In the genomic region with DNA sequence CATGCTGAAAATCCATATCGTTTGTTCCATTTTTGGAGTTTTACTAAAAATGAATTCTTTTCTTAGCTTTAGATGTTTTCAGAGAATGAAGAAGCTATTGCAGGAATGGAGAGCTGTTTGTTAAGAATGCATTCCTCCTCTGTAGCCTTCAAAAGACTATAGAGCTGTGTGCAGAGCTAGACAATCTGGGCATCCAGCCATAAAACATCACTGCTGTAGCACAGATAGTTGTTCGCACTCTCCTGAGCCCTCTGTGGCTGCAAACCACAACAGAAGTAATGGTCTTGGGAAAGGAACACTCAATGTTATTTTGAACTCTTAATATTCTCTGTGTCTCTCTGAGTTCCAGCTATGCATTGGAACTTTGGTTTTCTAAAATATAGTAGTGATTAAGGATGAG, we compare ENCODE assay signal across 7 cellular contexts. TPM values are rescaled to one million over a fixed set of nuclear protein-coding genes. Genes with fewer than 3 reads are reported as not detected.
DNase-seq lines count a peak whose midpoint lies in the region; ATAC-seq, FAIRE-seq and TF ChIP-seq lines count a peak whose summit lies in the region.

No MANE protein-coding gene starts in this region.

- no peak overlapping the region for H3K4me3 Mint-ChIP-seq in activated naive CD8-positive, alpha-beta T cell treated with anti-CD3 and anti-CD28 coated beads, Interleukin-2, amount 50 U/mL, for 24 hours

- peaks cover 77% of the 10 kb centered on the region for H3K4me1 Mint-ChIP-seq in activated naive CD8-positive, alpha-beta T cell treated with anti-CD3 and anti-CD28 coated beads, Interleukin-2, amount 50 U/mL, for 24 hours

- ATAC-seq in activated naive CD8-positive, alpha-beta T cell treated with anti-CD3 and anti-CD28 coated beads, Interleukin-2, amount 50 U/mL, for 24 hours: peak; percentile 21

- H3K27ac ChIP-seq in hepatocyte: no peak overlapping the region

- H3K36me3 Mint-ChIP-seq in activated naive CD8-positive, alpha-beta T cell treated with anti-CD3 and anti-CD28 coated beads, Interleukin-2, amount 50 U/mL, for 24 hours (ENCODE audit: low read depth): no peaks in the 10 kb centered on the region

- peaks cover 9% of the 10 kb centered on the region for H3K4me1 ChIP-seq in hepatocyte (ENCODE audit: insufficient read depth)

- H3K27ac Mint-ChIP-seq in activated naive CD8-positive, alpha-beta T cell treated with anti-CD3 and anti-CD28 coated beads, Interleukin-2, amount 50 U/mL, for 24 hours: no peak overlapping the region

- no peak for TF ChIP-seq CTCF in hepatocyte (IDR thresholded peaks at IDR 0.05; ENCODE audit: poor library complexity)

- H4K20me1 ChIP-seq in hepatocyte (ENCODE audit: insufficient read depth, poor library complexity, severe bottlenecking): peaks cover 75% of the 10 kb centered on the region

- H3K9me3 ChIP-seq in hepatocyte (ENCODE audit: low read depth): no peaks in the 10 kb centered on the region

- no peak for DNase-seq in GM12891 (ENCODE audit: insufficient read length, low spot score)
- peak; percentile 84 for DNase-seq in NCI-H226
- no peak for DNase-seq in activated naive CD8-positive, alpha-beta T cell treated with anti-CD3 and anti-CD28 coated beads, Interleukin-2, amount 50 U/mL, for 24 hours
- peak; percentile 80 for DNase-seq in hepatocyte (ENCODE audit: low spot score)
- peak; percentile 62 for DNase-seq in urothelium cell line (ENCODE audit: low spot score)
- DNase-seq in HK-2 (ENCODE audit: unreplicated experiment): no peak
- DNase-seq in islet precursor cell: no peak

- H3K4me2 ChIP-seq in hepatocyte: no peak overlapping the region

- peaks cover 90% of the 10 kb centered on the region for H3K79me2 ChIP-seq in hepatocyte

- H3K9me3 Mint-ChIP-seq in activated naive CD8-positive, alpha-beta T cell treated with anti-CD3 and anti-CD28 coated beads, Interleukin-2, amount 50 U/mL, for 24 hours: no peaks in the 10 kb centered on the region

- FAIRE-seq in GM12891 (lab: Jason Lieb, UNC) (peak; percentile 20), urothelium cell line (lab: Jason Lieb, UNC) (no peak)

- H3K27me3 Mint-ChIP-seq in activated naive CD8-positive, alpha-beta T cell treated with anti-CD3 and anti-CD28 coated beads, Interleukin-2, amount 50 U/mL, for 24 hours: no peaks in the 10 kb centered on the region

- no peak for TF ChIP-seq POLR2A in GM12891 (IDR thresholded peaks at IDR 0.05; ENCODE audit: low read depth, low read length)

- 61% methylated on average over 2 of the region's 2 CpGs for WGBS in hepatocyte (ENCODE audit: low lambda C conversion rate, missing lambda C conversion rate)

- H3K4me3 ChIP-seq in hepatocyte: no peak overlapping the region

- H2AFZ ChIP-seq in hepatocyte: no peak overlapping the region

- no peaks in the 10 kb centered on the region for H3K27me3 ChIP-seq in hepatocyte

- H3K36me3 ChIP-seq in hepatocyte (replicated peaks; ENCODE audit: insufficient read depth, low read depth): no peaks in the 10 kb centered on the region

- no peaks in the 10 kb centered on the region for H3K9me2 ChIP-seq in hepatocyte (replicated peaks; ENCODE audit: insufficient read depth)

TF ChIP-seq in GM12891, 5 proteins besides CTCF, POLR2A, EP300 and RAD21:
- TF ChIP-seq TAF1 (IDR thresholded peaks at IDR 0.05; ENCODE audit: low read depth, low read length): no peak
- no peak for TF ChIP-seq POU2F2 (IDR thresholded peaks at IDR 0.05; ENCODE audit: low read depth, low read length)
- TF ChIP-seq POLR2AphosphoS5 (IDR thresholded peaks at IDR 0.05; ENCODE audit: low read depth, low read length): no peak
- no peak for TF ChIP-seq PAX5 (IDR thresholded peaks at IDR 0.05; ENCODE audit: insufficient read depth, low read length, severe bottlenecking)
- no peak for TF ChIP-seq SPI1 (IDR thresholded peaks at IDR 0.05; ENCODE audit: low read depth, low read length)

RNA-seq across cellular contexts. Expression of a gene that starts 4.9 kb away (rescaled TPM):
- 0.47 TPM for polyA plus RNA-seq in GM12891 (2012; ENCODE audit: low read depth, missing spikeins)
- total RNA-seq in hepatocyte: 3.5 and 4.2 TPM in 2 replicates
- polyA plus RNA-seq in hepatocyte: 5.1 and 5.6 TPM in 2 replicates

Comparison
In these comparisons a context has a peak if more than half of its experiments do, and no peak if none do; other contexts are left out.
1. DNase-seq: peak in NCI-H226 (single experiment), hepatocyte (single experiment) and urothelium cell line (single experiment); none in GM12891 (single experiment), activated naive CD8-positive, alpha-beta T cell treated with anti-CD3 and anti-CD28 coated beads, Interleukin-2, amount 50 U/mL, for 24 hours (single experiment), HK-2 (single experiment) and islet precursor cell (single experiment).